16 cellular contexts compared by ENCODE assay signal in the genomic region with DNA sequence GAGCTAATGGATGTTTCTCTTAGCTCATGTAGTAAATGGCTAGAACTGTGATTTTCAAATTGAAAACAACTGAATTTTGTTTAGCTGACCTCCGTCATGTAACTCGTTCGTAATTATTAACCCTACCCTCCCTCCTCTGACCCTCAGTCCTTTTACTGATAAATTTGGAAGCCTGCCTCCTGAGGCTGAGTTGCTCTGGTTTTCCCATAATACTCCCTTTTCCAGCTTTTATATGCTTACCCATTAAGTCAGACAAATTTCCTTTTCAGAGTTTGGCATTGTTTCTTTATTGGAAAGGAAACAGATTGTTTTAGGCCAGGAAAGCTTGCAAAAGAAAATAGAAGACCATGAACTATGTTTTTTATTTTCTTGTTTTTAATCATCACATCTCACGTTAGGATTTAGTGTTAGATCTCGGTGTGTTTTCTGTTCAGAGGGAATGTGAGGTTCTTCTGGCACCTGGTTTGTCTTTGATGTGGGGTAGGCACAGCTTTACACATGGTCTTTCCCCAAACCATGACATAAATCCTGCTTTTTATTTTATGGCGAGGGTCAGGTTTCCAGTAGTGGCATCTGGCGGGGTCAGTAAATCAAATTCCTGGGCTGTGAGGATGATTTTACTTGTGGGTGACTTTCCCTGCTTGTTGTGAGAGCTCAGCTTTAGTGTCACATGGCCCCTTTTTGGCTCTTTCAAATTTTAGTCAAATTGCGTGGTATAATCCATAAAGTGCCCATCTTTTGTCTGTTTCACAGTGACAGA. TPM values are rescaled to one million over a fixed set of nuclear protein-coding genes. Genes with fewer than 3 reads are reported as not detected.
DNase-seq lines count a peak whose midpoint lies in the region; ATAC-seq and TF ChIP-seq lines count a peak whose summit lies in the region.
"Had no signal": no experiment of that assay in that cellular context is flagged by ENCODE, and none has a peak within 500 bp of the region (broad histone marks: within the 10 kb centered on the region; RNA-seq: fewer than 3 reads in every experiment).

No MANE protein-coding gene starts in this region.

- no peak overlapping the region for H2AK5ac ChIP-seq in IMR-90 (ENCODE audit: low read depth, low read length)

- H3K23ac ChIP-seq in IMR-90 (ENCODE audit: low read depth, low read length) = peak overlapping the region; percentile 25; the same call in 1 of the 2 replicates

- no peak for TF ChIP-seq RAD21 in IMR-90 (IDR thresholded peaks at IDR 0.05; ENCODE audit: low read length)

- H4K20me1 ChIP-seq in IMR-90 (ENCODE audit: insufficient read depth, low read length) = peaks cover 20% of the 10 kb centered on the region; the same call in 1 of the 2 replicates
- H4K20me1 ChIP-seq: BLaER1 had no signal

- H3K14ac ChIP-seq in IMR-90 (replicated peaks; ENCODE audit: low read depth, low read length) = peak overlapping the region; percentile 81

- no peak overlapping the region; the same call in 1 of the 2 replicates for H3K4me2 ChIP-seq in IMR-90 (ENCODE audit: low read depth, low read length)
- H3K4me2 ChIP-seq: BLaER1 had no signal

- intact Hi-C loops in IMR-90 (cut with micrococcal nuclease) (no loop called here), left lung (cut with DNase I) (no loop called here)

- H3K18ac ChIP-seq in IMR-90 (ENCODE audit: low read depth, low read length) = no peak overlapping the region; the same call in 1 of the 2 replicates

- TF ChIP-seq POLR2A in IMR-90 (IDR thresholded peaks at IDR 0.05; ENCODE audit: low read depth, low read length) = no peak

- no TSS peak for BruUV-seq in IMR-90 (replicated peaks; lab: Mats Ljungman, UMichigan)

- TF ChIP-seq CTCF in IMR-90 (conservative IDR thresholded peaks at IDR 0.05; ENCODE audit: low read depth, low read length) (no peak), coronary artery (IDR thresholded peaks at IDR 0.05) (no peak), left lung (IDR thresholded peaks at IDR 0.05) (no peak)

- H3K4me1 ChIP-seq in IMR-90 (ENCODE audit: control insufficient read depth, insufficient read depth, low read length) = peaks cover 13% of the 10 kb centered on the region
- no peaks in the 10 kb centered on the region for H3K4me1 ChIP-seq in left lung
- peaks cover 0 to 11% (median 6%) of the 10 kb centered on the region in 5 donors for H3K4me1 ChIP-seq in subcutaneous abdominal adipose tissue (ENCODE audit: control insufficient read depth in 5 of 5, insufficient read depth in 5 of 5, low read length in 5 of 5)

- no peak overlapping the region for H2BK120ac ChIP-seq in IMR-90 (ENCODE audit: low read depth, low read length)

- no peaks in the 10 kb centered on the region for H3K9me3 ChIP-seq in IMR-90 (ENCODE audit: control insufficient read depth, insufficient read depth, low read length)
- H3K9me3 ChIP-seq in left lung = no peaks in the 10 kb centered on the region
- H3K9me3 ChIP-seq in subcutaneous abdominal adipose tissue (ENCODE audit: control insufficient read depth in 5 of 5, low read length in 5 of 5) = no peaks in the 10 kb centered on the region
- H3K9me3 ChIP-seq: BLaER1, mucosa of descending colon had no signal

- H3K4ac ChIP-seq in IMR-90 (ENCODE audit: low read depth, low read length) = peak overlapping the region; percentile 24

- peaks cover 7% of the 10 kb centered on the region for H3K9me1 ChIP-seq in IMR-90 (ENCODE audit: insufficient read depth, low read length)

- H4K5ac ChIP-seq in IMR-90 (ENCODE audit: low read depth, low read length) = no peak overlapping the region

- H4K91ac ChIP-seq in IMR-90 (ENCODE audit: insufficient read depth, low read depth, low read length) = no peak overlapping the region

- peak overlapping the region; percentile 28; the same call in 1 of the 2 replicates for H2BK20ac ChIP-seq in IMR-90 (ENCODE audit: low read depth, low read length)

- WGBS in IMR-90 (ENCODE audit: extremely low coverage in 2 of 2, insufficient read length in 1 of 2), 2 experiments = 100% methylated on average over 1 of the region's 8 CpGs; no CpG with 5 or more reads in 1 of the 2 experiments

- CTCF ChIA-PET in IMR-90 (lab: Yijun Ruan, JAX) = interaction anchor here (1.4 kb wide), 1 partner anchor 21 kb away, joined by 3 read pairs; no protein-coding TSS in a partner anchor

- H3K27me3 ChIP-seq in IMR-90 (ENCODE audit: control insufficient read depth, insufficient read depth, low read length) (no peaks in the 10 kb centered on the region), left lung (no peaks in the 10 kb centered on the region), subcutaneous abdominal adipose tissue (ENCODE audit: control insufficient read depth in 5 of 5, insufficient read depth in 4 of 5, low read length in 5 of 5) (no peaks in the 10 kb centered on the region)
- H3K27me3 ChIP-seq: BLaER1 had no signal

- no peak overlapping the region for H2AK9ac ChIP-seq in IMR-90 (replicated peaks; ENCODE audit: low read depth, low read length, poor library complexity)

- peak overlapping the region in 1 of 2 experiments; percentile 59; a peak in 3 of 4 replicates for H4K8ac ChIP-seq in IMR-90 (ENCODE audit: low read depth in 2 of 2, low read length in 2 of 2)

- H3K4me3 ChIP-seq in IMR-90 (ENCODE audit: insufficient read depth, low read depth, low read length) = no peak overlapping the region
- H3K4me3 ChIP-seq in coronary artery = no peak overlapping the region
- H3K4me3 ChIP-seq in left lung = no peak overlapping the region
- H3K4me3 ChIP-seq in subcutaneous abdominal adipose tissue (ENCODE audit: low read depth in 1 of 5, low read length in 5 of 5) = peak overlapping the region in 1 of 5 donors; percentile 3
- H3K4me3 ChIP-seq: BLaER1, GM12878, mucosa of descending colon had no signal

- H2BK15ac ChIP-seq in IMR-90 (ENCODE audit: low read depth, low read length) = no peak overlapping the region

- no peak for ATAC-seq in IMR-90 (ENCODE audit: low read depth)
- no peak for ATAC-seq in left lung
- ATAC-seq in HG03097 (IDR thresholded peaks at IDR 0.05; ENCODE audit: low FRiP score, unreplicated experiment) = no peak
- no peak for ATAC-seq in GM21360 (IDR thresholded peaks at IDR 0.05; ENCODE audit: unreplicated experiment)
- no peak for ATAC-seq in HG03108 (IDR thresholded peaks at IDR 0.05; ENCODE audit: unreplicated experiment)
- ATAC-seq: GM12878, mucosa of descending colon had no signal

- H3K9ac ChIP-seq in IMR-90 (ENCODE audit: low read depth, low read length) = no peak overlapping the region; the same call in 1 of the 2 replicates
- H3K9ac ChIP-seq in subcutaneous abdominal adipose tissue (ENCODE audit: low read length in 5 of 5) = no peak overlapping the region
- H3K9ac ChIP-seq: BLaER1 had no signal

- in situ Hi-C loops in IMR-90 (cut with MboI; ENCODE audit: low sequenced_read_pairs) = no loop called here

- peaks cover 20 to 71% of the 10 kb centered on the region in 2 experiments; a peak in 3 of 4 replicates for H3K79me1 ChIP-seq in IMR-90 (ENCODE audit: low read depth in 1 of 2, low read length in 2 of 2)

- no peak overlapping the region for H2AFZ ChIP-seq in IMR-90 (replicated peaks; ENCODE audit: low read length, poor library complexity)

- no peaks in the 10 kb centered on the region for H3K36me3 ChIP-seq in IMR-90 (ENCODE audit: control insufficient read depth, insufficient read depth, low read length)
- no peaks in the 10 kb centered on the region for H3K36me3 ChIP-seq in left lung
- no peaks in the 10 kb centered on the region for H3K36me3 ChIP-seq in subcutaneous abdominal adipose tissue (ENCODE audit: control insufficient read depth in 5 of 5, insufficient read depth in 5 of 5, low read length in 5 of 5)
- H3K36me3 ChIP-seq: BLaER1 had no signal

- POLR2A ChIA-PET in IMR-90 (lab: Charles Lee; ENCODE audit: unreplicated experiment) = no interaction called here

- H3K56ac ChIP-seq in IMR-90 (ENCODE audit: extremely low read depth, insufficient read depth, low read length) = no peak overlapping the region

- dilution Hi-C loops in IMR-90 (cut with HindIII; ENCODE audit: low sequenced_read_pairs, unreplicated experiment) = no loop called here

- H3K27ac ChIP-seq in IMR-90 (ENCODE audit: insufficient read depth, low read length) (no peak overlapping the region), coronary artery (peak overlapping the region; percentile 18 to 21), left lung (peak overlapping the region; percentile 26 to 47), subcutaneous abdominal adipose tissue (ENCODE audit: low read depth, low read length) (peak overlapping the region; percentile 7)
- H3K27ac ChIP-seq: BLaER1 had no signal

- DNase-seq in IMR-90 (no peak), coronary artery (ENCODE audit: low spot score) (no peak), left lung (no peak)
- no peak for DNase-seq in stimulated activated CD4-positive, alpha-beta T cell treated with anti-CD3 and anti-CD28 coated beads, Interleukin-2, amount 100 ng/mL, for 24 hours
- DNase-seq: activated CD4-positive, CD25-positive, alpha-beta regulatory T cell; activated naive CD8-positive, alpha-beta T cell treated with anti-CD3 and anti-CD28 coated beads, Interleukin-2, amount 10 ng/mL, durations not matched to agents 7 days and 5 days; DND-41; MM.1S; mucosa of descending colon; SW 1271 had no signal

- peak overlapping the region; percentile 12 for H2BK5ac ChIP-seq in IMR-90 (ENCODE audit: low read depth, low read length, poor library complexity, severe bottlenecking)

TF ChIP-seq in IMR-90, 13 proteins besides CTCF, POLR2A, EP300 and RAD21 (continues in another document):
- TF ChIP-seq CHD1 (IDR thresholded peaks at IDR 0.05; ENCODE audit: low read depth, low read length) = no peak
- TF ChIP-seq CEBPB (IDR thresholded peaks at IDR 0.05; ENCODE audit: low read depth, low read length) = no peak
- TF ChIP-seq BHLHE40 (IDR thresholded peaks at IDR 0.05; ENCODE audit: low read depth, low read length) = no peak
- TF ChIP-seq MXI1 (IDR thresholded peaks at IDR 0.05; ENCODE audit: borderline replicate concordance, low read depth, low read length) = no peak
- no peak for TF ChIP-seq ELK1 (IDR thresholded peaks at IDR 0.05; ENCODE audit: borderline replicate concordance, low read depth, low read length)
- no peak for TF ChIP-seq RCOR1 (IDR thresholded peaks at IDR 0.05; ENCODE audit: insufficient replicate concordance, low read length)

RNA-seq across cellular contexts. Expression of gene PLCB4, which starts 24.5 kb away (rescaled TPM):
- 24.0 and 28.3 TPM in 2 replicates for total RNA-seq in IMR-90 (2012; rRNA removed)
- 9.1 and 12.5 TPM in 2 replicates for polyA plus RNA-seq in IMR-90 (2012; rRNA removed)
- polyA plus RNA-seq in IMR-90 (2012; cell fraction: cytosol; rRNA removed) = 1.9 and 2.7 TPM in 2 replicates
- polyA plus RNA-seq in IMR-90 (2012; cell fraction: nucleus; rRNA removed; ENCODE audit: low replicate concordance) = 3.8 and 32.9 TPM in 2 replicates
- total RNA-seq in left lung = 1 to 10 TPM; 6.2 to 8.1 TPM
- total RNA-seq: activated naive CD8-positive, alpha-beta T cell treated with anti-CD3 and anti-CD28 coated beads, Interleukin-2, amount 10 ng/mL, durations not matched to agents 7 days and 5 days; GM12878 had no signal
- polyA plus RNA-seq: GM12878 had no signal
